In the genomic region with DNA sequence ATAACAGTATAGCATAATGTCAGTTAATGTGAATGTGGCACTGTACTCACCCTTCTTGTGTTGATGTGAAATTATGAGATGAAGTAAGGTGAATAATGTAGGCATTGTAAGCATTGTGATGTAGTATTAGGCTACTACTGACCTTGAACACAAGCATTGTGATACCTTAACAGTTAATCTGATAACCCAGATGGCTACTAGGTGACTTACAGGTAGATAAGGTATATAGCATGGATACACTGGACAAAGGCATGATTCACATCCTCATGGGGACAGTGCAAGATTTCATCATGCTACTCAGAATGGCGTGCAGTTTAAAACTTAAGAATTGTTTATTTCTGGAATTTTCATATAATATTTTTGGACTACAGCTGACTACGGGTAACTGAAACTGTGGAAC, we compare ENCODE assay signal across 1 cellular context.
TF ChIP-seq lines count a peak whose summit lies in the region.

No MANE protein-coding gene starts in this region.

TF ChIP-seq in K562, 482 proteins besides CTCF, POLR2A, EP300 and RAD21:
- TF ChIP-seq SRSF7 (optimal IDR thresholded peaks at IDR 0.05; ENCODE audit: low read depth, low read length) (no peak), KDM1A (IDR thresholded peaks at IDR 0.05) (no peak), COPS2 (conservative IDR thresholded peaks at IDR 0.05) (no peak), ZNF75A (CRISPR knock-in tag; IDR thresholded peaks at IDR 0.05) (no peak), NR3C1 (CRISPR knock-in tag; IDR thresholded peaks at IDR 0.05) (no peak), KAT8 (IDR thresholded peaks at IDR 0.05; ENCODE audit: low read depth) (no peak), NCOA6 (IDR thresholded peaks at IDR 0.05) (no peak), SOX6 (IDR thresholded peaks at IDR 0.05) (peak; percentile 66), PURB (CRISPR knock-in tag; IDR thresholded peaks at IDR 0.05; ENCODE audit: low read depth) (no peak), ZKSCAN1 (IDR thresholded peaks at IDR 0.05; ENCODE audit: low read depth, low read length) (no peak), EWSR1 (IDR thresholded peaks at IDR 0.05; ENCODE audit: borderline replicate concordance, low read depth, partially characterized antibody) (no peak), NUFIP1 (IDR thresholded peaks at IDR 0.05; ENCODE audit: partially characterized antibody) (no peak), ZSCAN32 (CRISPR knock-in tag; IDR thresholded peaks at IDR 0.05) (no peak), DACH1 (IDR thresholded peaks at IDR 0.05; ENCODE audit: partially characterized antibody) (no peak), ZEB2 (IDR thresholded peaks at IDR 0.05) (peak; percentile 89), HNRNPL (IDR thresholded peaks at IDR 0.05; ENCODE audit: low read depth, low read length) (no peak), ZNF175 (CRISPR knock-in tag; IDR thresholded peaks at IDR 0.05; ENCODE audit: low read depth) (no peak), TRIM28 (IDR thresholded peaks at IDR 0.05) (no peak), ETS2 (tag; IDR thresholded peaks at IDR 0.05; ENCODE audit: borderline replicate concordance, poor library complexity, severe bottlenecking) (no peak), CEBPG (CRISPR knock-in tag; IDR thresholded peaks at IDR 0.05) (no peak), CEBPG (tag; conservative IDR thresholded peaks at IDR 0.05 in 1 of 2, IDR thresholded peaks at IDR 0.05 in 1 of 2) (0 out of 4 replicates have a peak, but pooled peaks of 1 of the 2 experiments have one; percentile 22), ZNF263 (CRISPR knock-in tag; IDR thresholded peaks at IDR 0.05; ENCODE audit: borderline replicate concordance) (no peak), PRPF4 (IDR thresholded peaks at IDR 0.05; ENCODE audit: insufficient read depth, low read depth, low read length, poor library complexity, severe bottlenecking) (no peak), SETDB1 (IDR thresholded peaks at IDR 0.05; ENCODE audit: low read length) (no peak)
- TF ChIP-seq, protein P1, sequence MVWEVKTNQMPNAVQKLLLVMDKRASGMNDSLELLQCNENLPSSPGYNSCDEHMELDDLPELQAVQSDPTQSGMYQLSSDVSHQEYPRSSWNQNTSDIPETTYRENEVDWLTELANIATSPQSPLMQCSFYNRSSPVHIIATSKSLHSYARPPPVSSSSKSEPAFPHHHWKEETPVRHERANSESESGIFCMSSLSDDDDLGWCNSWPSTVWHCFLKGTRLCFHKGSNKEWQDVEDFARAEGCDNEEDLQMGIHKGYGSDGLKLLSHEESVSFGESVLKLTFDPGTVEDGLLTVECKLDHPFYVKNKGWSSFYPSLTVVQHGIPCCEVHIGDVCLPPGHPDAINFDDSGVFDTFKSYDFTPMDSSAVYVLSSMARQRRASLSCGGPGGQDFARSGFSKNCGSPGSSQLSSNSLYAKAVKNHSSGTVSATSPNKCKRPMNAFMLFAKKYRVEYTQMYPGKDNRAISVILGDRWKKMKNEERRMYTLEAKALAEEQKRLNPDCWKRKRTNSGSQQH (CRISPR knock-in tag; IDR thresholded peaks at IDR 0.05) = no peak
- TF ChIP-seq, protein P2, sequence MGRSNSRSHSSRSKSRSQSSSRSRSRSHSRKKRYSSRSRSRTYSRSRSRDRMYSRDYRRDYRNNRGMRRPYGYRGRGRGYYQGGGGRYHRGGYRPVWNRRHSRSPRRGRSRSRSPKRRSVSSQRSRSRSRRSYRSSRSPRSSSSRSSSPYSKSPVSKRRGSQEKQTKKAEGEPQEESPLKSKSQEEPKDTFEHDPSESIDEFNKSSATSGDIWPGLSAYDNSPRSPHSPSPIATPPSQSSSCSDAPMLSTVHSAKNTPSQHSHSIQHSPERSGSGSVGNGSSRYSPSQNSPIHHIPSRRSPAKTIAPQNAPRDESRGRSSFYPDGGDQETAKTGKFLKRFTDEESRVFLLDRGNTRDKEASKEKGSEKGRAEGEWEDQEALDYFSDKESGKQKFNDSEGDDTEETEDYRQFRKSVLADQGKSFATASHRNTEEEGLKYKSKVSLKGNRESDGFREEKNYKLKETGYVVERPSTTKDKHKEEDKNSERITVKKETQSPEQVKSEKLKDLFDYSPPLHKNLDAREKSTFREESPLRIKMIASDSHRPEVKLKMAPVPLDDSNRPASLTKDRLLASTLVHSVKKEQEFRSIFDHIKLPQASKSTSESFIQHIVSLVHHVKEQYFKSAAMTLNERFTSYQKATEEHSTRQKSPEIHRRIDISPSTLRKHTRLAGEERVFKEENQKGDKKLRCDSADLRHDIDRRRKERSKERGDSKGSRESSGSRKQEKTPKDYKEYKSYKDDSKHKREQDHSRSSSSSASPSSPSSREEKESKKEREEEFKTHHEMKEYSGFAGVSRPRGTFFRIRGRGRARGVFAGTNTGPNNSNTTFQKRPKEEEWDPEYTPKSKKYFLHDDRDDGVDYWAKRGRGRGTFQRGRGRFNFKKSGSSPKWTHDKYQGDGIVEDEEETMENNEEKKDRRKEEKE (IDR thresholded peaks at IDR 0.05; ENCODE audit: borderline replicate concordance in 1 of 2, control insufficient read depth in 1 of 2, low read depth in 2 of 2, low read length in 1 of 2) = no peak
- TF ChIP-seq, protein P3, sequence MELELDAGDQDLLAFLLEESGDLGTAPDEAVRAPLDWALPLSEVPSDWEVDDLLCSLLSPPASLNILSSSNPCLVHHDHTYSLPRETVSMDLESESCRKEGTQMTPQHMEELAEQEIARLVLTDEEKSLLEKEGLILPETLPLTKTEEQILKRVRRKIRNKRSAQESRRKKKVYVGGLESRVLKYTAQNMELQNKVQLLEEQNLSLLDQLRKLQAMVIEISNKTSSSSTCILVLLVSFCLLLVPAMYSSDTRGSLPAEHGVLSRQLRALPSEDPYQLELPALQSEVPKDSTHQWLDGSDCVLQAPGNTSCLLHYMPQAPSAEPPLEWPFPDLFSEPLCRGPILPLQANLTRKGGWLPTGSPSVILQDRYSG (tag; conservative IDR thresholded peaks at IDR 0.05; ENCODE audit: low read depth) = no peak
- TF ChIP-seq, protein P4, sequence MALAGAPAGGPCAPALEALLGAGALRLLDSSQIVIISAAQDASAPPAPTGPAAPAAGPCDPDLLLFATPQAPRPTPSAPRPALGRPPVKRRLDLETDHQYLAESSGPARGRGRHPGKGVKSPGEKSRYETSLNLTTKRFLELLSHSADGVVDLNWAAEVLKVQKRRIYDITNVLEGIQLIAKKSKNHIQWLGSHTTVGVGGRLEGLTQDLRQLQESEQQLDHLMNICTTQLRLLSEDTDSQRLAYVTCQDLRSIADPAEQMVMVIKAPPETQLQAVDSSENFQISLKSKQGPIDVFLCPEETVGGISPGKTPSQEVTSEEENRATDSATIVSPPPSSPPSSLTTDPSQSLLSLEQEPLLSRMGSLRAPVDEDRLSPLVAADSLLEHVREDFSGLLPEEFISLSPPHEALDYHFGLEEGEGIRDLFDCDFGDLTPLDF (CRISPR knock-in tag; IDR thresholded peaks at IDR 0.05) = no peak
- TF ChIP-seq, protein P5, sequence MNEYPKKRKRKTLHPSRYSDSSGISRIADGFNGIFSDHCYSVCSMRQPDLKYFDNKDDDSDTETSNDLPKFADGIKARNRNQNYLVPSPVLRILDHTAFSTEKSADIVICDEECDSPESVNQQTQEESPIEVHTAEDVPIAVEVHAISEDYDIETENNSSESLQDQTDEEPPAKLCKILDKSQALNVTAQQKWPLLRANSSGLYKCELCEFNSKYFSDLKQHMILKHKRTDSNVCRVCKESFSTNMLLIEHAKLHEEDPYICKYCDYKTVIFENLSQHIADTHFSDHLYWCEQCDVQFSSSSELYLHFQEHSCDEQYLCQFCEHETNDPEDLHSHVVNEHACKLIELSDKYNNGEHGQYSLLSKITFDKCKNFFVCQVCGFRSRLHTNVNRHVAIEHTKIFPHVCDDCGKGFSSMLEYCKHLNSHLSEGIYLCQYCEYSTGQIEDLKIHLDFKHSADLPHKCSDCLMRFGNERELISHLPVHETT (CRISPR knock-in tag; conservative IDR thresholded peaks at IDR 0.05 in 1 of 2, IDR thresholded peaks at IDR 0.05 in 1 of 2) = no peak
- TF ChIP-seq, protein P6, sequence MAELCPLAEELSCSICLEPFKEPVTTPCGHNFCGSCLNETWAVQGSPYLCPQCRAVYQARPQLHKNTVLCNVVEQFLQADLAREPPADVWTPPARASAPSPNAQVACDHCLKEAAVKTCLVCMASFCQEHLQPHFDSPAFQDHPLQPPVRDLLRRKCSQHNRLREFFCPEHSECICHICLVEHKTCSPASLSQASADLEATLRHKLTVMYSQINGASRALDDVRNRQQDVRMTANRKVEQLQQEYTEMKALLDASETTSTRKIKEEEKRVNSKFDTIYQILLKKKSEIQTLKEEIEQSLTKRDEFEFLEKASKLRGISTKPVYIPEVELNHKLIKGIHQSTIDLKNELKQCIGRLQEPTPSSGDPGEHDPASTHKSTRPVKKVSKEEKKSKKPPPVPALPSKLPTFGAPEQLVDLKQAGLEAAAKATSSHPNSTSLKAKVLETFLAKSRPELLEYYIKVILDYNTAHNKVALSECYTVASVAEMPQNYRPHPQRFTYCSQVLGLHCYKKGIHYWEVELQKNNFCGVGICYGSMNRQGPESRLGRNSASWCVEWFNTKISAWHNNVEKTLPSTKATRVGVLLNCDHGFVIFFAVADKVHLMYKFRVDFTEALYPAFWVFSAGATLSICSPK (IDR thresholded peaks at IDR 0.05; ENCODE audit: borderline replicate concordance) = no peak
- TF ChIP-seq, protein P7, sequence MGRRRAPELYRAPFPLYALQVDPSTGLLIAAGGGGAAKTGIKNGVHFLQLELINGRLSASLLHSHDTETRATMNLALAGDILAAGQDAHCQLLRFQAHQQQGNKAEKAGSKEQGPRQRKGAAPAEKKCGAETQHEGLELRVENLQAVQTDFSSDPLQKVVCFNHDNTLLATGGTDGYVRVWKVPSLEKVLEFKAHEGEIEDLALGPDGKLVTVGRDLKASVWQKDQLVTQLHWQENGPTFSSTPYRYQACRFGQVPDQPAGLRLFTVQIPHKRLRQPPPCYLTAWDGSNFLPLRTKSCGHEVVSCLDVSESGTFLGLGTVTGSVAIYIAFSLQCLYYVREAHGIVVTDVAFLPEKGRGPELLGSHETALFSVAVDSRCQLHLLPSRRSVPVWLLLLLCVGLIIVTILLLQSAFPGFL (CRISPR knock-in tag; IDR thresholded peaks at IDR 0.05) = no peak
- TF ChIP-seq, protein P8, sequence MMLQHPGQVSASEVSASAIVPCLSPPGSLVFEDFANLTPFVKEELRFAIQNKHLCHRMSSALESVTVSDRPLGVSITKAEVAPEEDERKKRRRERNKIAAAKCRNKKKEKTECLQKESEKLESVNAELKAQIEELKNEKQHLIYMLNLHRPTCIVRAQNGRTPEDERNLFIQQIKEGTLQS (IDR thresholded peaks at IDR 0.05) = peak; percentile 30; the same call in 1 of the 2 replicates
- TF ChIP-seq, protein P8 (CRISPR knock-in tag; conservative IDR thresholded peaks at IDR 0.05) = no peak
